In the genomic region with DNA sequence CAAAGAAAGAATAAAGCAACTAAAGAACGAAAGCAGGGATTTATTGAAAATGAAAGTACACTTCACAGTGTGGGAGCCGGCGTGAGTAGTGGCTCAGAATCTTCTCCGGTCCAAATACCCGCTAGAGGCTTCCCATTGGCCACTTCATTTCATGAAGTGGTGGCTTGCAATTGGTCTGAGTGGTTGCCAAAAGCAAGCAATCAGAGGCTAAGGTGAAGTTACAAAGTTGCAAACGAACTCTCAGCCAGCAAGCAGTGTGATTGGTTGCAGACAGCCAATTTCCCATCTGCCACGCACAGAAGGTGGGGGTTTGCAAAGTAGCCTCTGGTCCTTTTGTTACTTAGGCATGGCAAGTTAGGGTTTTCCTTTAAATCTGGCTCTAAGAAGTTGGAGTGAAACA, we compare ENCODE assay signal across 9 cellular contexts. TPM values are rescaled to one million over a fixed set of nuclear protein-coding genes. Genes with fewer than 3 reads are reported as not detected.
DNase-seq lines count a peak whose midpoint lies in the region; ATAC-seq and TF ChIP-seq lines count a peak whose summit lies in the region.
"Had no signal": no experiment of that assay in that cellular context is flagged by ENCODE, and none has a peak within 500 bp of the region (broad histone marks: within the 10 kb centered on the region; RNA-seq: fewer than 3 reads in every experiment).

No MANE protein-coding gene starts in this region.

- peak overlapping the region in 47 of 59 donors; percentile 1 to 56 (median 32) for H3K4me3 ChIP-seq in dorsolateral prefrontal cortex

- peak; percentile 43 to 76 for ATAC-seq in natural killer cell treated with Interleukin-12 subunit alpha and Interleukin-12 subunit beta and Interleukin-15 and Interleukin-18, amount 100 ng/mL, for 72 hours
- ATAC-seq in GM21390 (IDR thresholded peaks at IDR 0.05; ENCODE audit: unreplicated experiment), result no peak

- H3K27me3 Mint-ChIP-seq in IgD-negative memory B cell, result peaks cover 2% of the 10 kb centered on the region
- peaks cover 18 to 28% of the 10 kb centered on the region in 2 donors for H3K27me3 Mint-ChIP-seq in natural killer cell treated with Interleukin-12 subunit alpha and Interleukin-12 subunit beta and Interleukin-15 and Interleukin-18, amount 100 ng/mL, for 72 hours
- peaks cover 39% of the 10 kb centered on the region for H3K27me3 Mint-ChIP-seq in T-helper 2 cell treated with Interferon-gamma antibody and Interleukin-4, amounts not matched to agents 5 μg/mL and 100 μg/mL, for 36 hours (ENCODE audit: low read depth)

- no peak for TF ChIP-seq CTCF in dorsolateral prefrontal cortex (IDR thresholded peaks at IDR 0.05 in 54 of 56, conservative IDR thresholded peaks at IDR 0.05 in 2 of 56; ENCODE audit: low read depth in 1 of 56, partially characterized antibody in 56 of 56)

- H3K36me3 Mint-ChIP-seq in IgD-negative memory B cell, result peaks cover 2% of the 10 kb centered on the region
- H3K36me3 Mint-ChIP-seq in natural killer cell treated with Interleukin-12 subunit alpha and Interleukin-12 subunit beta and Interleukin-15 and Interleukin-18, amount 100 ng/mL, for 72 hours, result no peaks in the 10 kb centered on the region
- no peaks in the 10 kb centered on the region for H3K36me3 Mint-ChIP-seq in T-helper 2 cell treated with Interferon-gamma antibody and Interleukin-4, amounts not matched to agents 5 μg/mL and 100 μg/mL, for 36 hours (ENCODE audit: low read depth)

- no peaks in the 10 kb centered on the region for H3K27me3 ChIP-seq in dorsolateral prefrontal cortex

- H3K9me3 Mint-ChIP-seq in IgD-negative memory B cell, result peaks cover 0 to 3% (median 3%) of the 10 kb centered on the region in 3 donors
- no peaks in the 10 kb centered on the region for H3K9me3 Mint-ChIP-seq in natural killer cell treated with Interleukin-12 subunit alpha and Interleukin-12 subunit beta and Interleukin-15 and Interleukin-18, amount 100 ng/mL, for 72 hours
- peaks cover 4% of the 10 kb centered on the region for H3K9me3 Mint-ChIP-seq in T-helper 2 cell treated with Interferon-gamma antibody and Interleukin-4, amounts not matched to agents 5 μg/mL and 100 μg/mL, for 36 hours

- intact Hi-C loops in dorsolateral prefrontal cortex (cut with DNase I), result loop anchor here in 1 of 2 donors (10.0 kb wide), 1 partner anchor 549 kb away; no protein-coding TSS in a partner anchor

- peak overlapping the region in 2 of 3 donors; percentile 53 to 81 for H3K27ac Mint-ChIP-seq in IgD-negative memory B cell
- H3K27ac Mint-ChIP-seq in natural killer cell treated with Interleukin-12 subunit alpha and Interleukin-12 subunit beta and Interleukin-15 and Interleukin-18, amount 100 ng/mL, for 72 hours, result no peak overlapping the region
- H3K27ac Mint-ChIP-seq in T-helper 2 cell treated with Interferon-gamma antibody and Interleukin-4, amounts not matched to agents 5 μg/mL and 100 μg/mL, for 36 hours, result no peak overlapping the region

- no peak overlapping the region for H3K27ac ChIP-seq in dorsolateral prefrontal cortex

- DNase-seq in Daoy (ENCODE audit: low read depth) (peak; percentile 75), dorsolateral prefrontal cortex (no peak), SW480 (ENCODE audit: low spot score) (no peak), COLO668 (lab: John Stamatoyannopoulos, UW; ENCODE audit: unreplicated experiment) (no peak)
- DNase-seq in natural killer cell treated with Interleukin-12 subunit alpha and Interleukin-12 subunit beta and Interleukin-15 and Interleukin-18, amount 100 ng/mL, for 72 hours (ENCODE audit: low spot score), result no peak
- no peak for DNase-seq in T-helper 2 cell treated with Interferon-gamma antibody and Interleukin-4, amounts not matched to agents 5 μg/mL and 100 μg/mL, for 36 hours (ENCODE audit: low spot score)

- peaks cover 5 to 14% (median 11%) of the 10 kb centered on the region in 3 donors for H3K4me1 Mint-ChIP-seq in IgD-negative memory B cell
- H3K4me1 Mint-ChIP-seq in natural killer cell treated with Interleukin-12 subunit alpha and Interleukin-12 subunit beta and Interleukin-15 and Interleukin-18, amount 100 ng/mL, for 72 hours (ENCODE audit: low read depth in 2 of 2), result no peaks in the 10 kb centered on the region
- peaks cover 11% of the 10 kb centered on the region for H3K4me1 Mint-ChIP-seq in T-helper 2 cell treated with Interferon-gamma antibody and Interleukin-4, amounts not matched to agents 5 μg/mL and 100 μg/mL, for 36 hours (ENCODE audit: low read depth)

- peak overlapping the region; percentile 51 to 91 (median 81) for H3K4me3 Mint-ChIP-seq in IgD-negative memory B cell
- H3K4me3 Mint-ChIP-seq in natural killer cell treated with Interleukin-12 subunit alpha and Interleukin-12 subunit beta and Interleukin-15 and Interleukin-18, amount 100 ng/mL, for 72 hours, result peak overlapping the region; percentile 27
- no peak overlapping the region for H3K4me3 Mint-ChIP-seq in T-helper 2 cell treated with Interferon-gamma antibody and Interleukin-4, amounts not matched to agents 5 μg/mL and 100 μg/mL, for 36 hours

RNA-seq across cellular contexts. Expression of a gene that starts 6.7 kb away (rescaled TPM):
- 10.1 and 12.3 TPM in 2 replicates for total RNA-seq in Daoy (2014; rRNA removed; shearing (Covaris generic))
- polyA plus RNA-seq in IgD-negative memory B cell, result 4.3 TPM
- 10 to 100 TPM; 24.9 to 52.2 (median 37.5) TPM for total RNA-seq in dorsolateral prefrontal cortex
- total RNA-seq in natural killer cell treated with Interleukin-12 subunit alpha and Interleukin-12 subunit beta and Interleukin-15 and Interleukin-18, amount 100 ng/mL, for 72 hours, result 10 to 100 TPM; 11.8 to 14.5 TPM

RNA-seq across cellular contexts. Expression of a gene that starts 38.6 kb away (rescaled TPM):
- not detected in 2 replicates for total RNA-seq in Daoy (2014; rRNA removed; shearing (Covaris generic))
- not detected for polyA plus RNA-seq in IgD-negative memory B cell
- total RNA-seq in dorsolateral prefrontal cortex, result under 1 TPM in 2 of 120 experiments, not detected in 118; 0.57 to 0.60 TPM
- not detected for total RNA-seq in natural killer cell treated with Interleukin-12 subunit alpha and Interleukin-12 subunit beta and Interleukin-15 and Interleukin-18, amount 100 ng/mL, for 72 hours
- polyA plus RNA-seq: adipose tissue had no signal

Comparison
In these comparisons a context has a peak if more than half of its experiments do, and no peak if none do; other contexts are left out.
1. H3K27ac Mint-ChIP-seq: peak in IgD-negative memory B cell (2 of 3); none in natural killer cell treated with Interleukin-12 subunit alpha and Interleukin-12 subunit beta and Interleukin-15 and Interleukin-18, amount 100 ng/mL, for 72 hours (0 of 2) and T-helper 2 cell treated with Interferon-gamma antibody and Interleukin-4, amounts not matched to agents 5 μg/mL and 100 μg/mL, for 36 hours (single experiment).